In genomic region chr3:4587061-4587837, GRCh38 we compare ENCODE assay signal across 17 cellular contexts.
DNase-seq lines count a peak whose midpoint lies in the region; ATAC-seq, FAIRE-seq and TF ChIP-seq lines count a peak whose summit lies in the region.
"Had no signal": no experiment of that assay in that cellular context is flagged by ENCODE, and none has a peak within 500 bp of the region (broad histone marks: within the 10 kb centered on the region; RNA-seq: fewer than 3 reads in every experiment).

No MANE protein-coding gene starts in this region.

- TF ChIP-seq POLR2A in GM12878 (IDR thresholded peaks at IDR 0.05; ENCODE audit: low read depth, low read length): no peak

- SMC1A ChIA-PET in GM12878 (lab: Charles Lee; ENCODE audit: uncharacterized antibody, unreplicated experiment): interaction anchor here (0.6 to 2.2 kb wide), 13 partner anchors 9 to 237 kb away, joined by 3 to 9 read pairs (median 3); no protein-coding TSS in a partner anchor

- TF ChIP-seq CTCF in GM12878 (IDR thresholded peaks at IDR 0.05 in 2 of 3, conservative IDR thresholded peaks at IDR 0.05 in 1 of 3; ENCODE audit: control insufficient read depth in 2 of 3, extremely low read depth in 1 of 3, insufficient read depth in 1 of 3, low read depth in 3 of 3, low read length in 3 of 3) (no peak), parathyroid adenoma (IDR thresholded peaks at IDR 0.05) (no peak), foreskin fibroblast (IDR thresholded peaks at IDR 0.05; ENCODE audit: low read depth, low read length) (no peak)

- H4K20me1 ChIP-seq in GM23248 (ENCODE audit: insufficient read depth) (no peaks in the 10 kb centered on the region), GM12878 (ENCODE audit: control insufficient read depth, insufficient read depth) (no peaks in the 10 kb centered on the region; the same call in 1 of the 2 replicates)

- H3F3A ChIP-seq in GM23248 (ENCODE audit: insufficient read depth): peaks cover 14% of the 10 kb centered on the region; the same call in 1 of the 2 replicates

- no peak for TF ChIP-seq RAD21 in GM12878 (IDR thresholded peaks at IDR 0.05; ENCODE audit: insufficient read depth, low read depth, low read length)

- DNase-seq in activated CD4-positive, alpha-beta T cell treated with anti-CD3 and anti-CD28 coated beads, Interleukin-2, amount 50 U/mL, for 48 hours: peak; percentile 32 to 53
- no peak for DNase-seq in activated CD4-positive, alpha-beta T cell treated with anti-CD3 and anti-CD28 coated beads, Interleukin-2, amount 50 U/mL, for 4 hours
- DNase-seq in GM23248: peak; percentile 17
- no peak for DNase-seq in GM12878 (ENCODE audit: low read depth, low spot score)
- DNase-seq in foreskin fibroblast: no peak
- no peak for DNase-seq in NCI-H82 (lab: John Stamatoyannopoulos, UW)
- DNase-seq in cardiac septum (ENCODE audit: low spot score): no peak
- DNase-seq: aorta, COR-L47, kidney, NCI-H187, ovary, PC-3 had no signal

- H3K36me3 ChIP-seq in GM23248 (ENCODE audit: low read depth): no peaks in the 10 kb centered on the region
- H3K36me3 ChIP-seq in GM12878 (ENCODE audit: control insufficient read depth in 2 of 2, insufficient read depth in 2 of 2, low read length in 1 of 2): peaks cover 0 to 3% of the 10 kb centered on the region in 2 experiments; a peak in 2 of 4 replicates
- H3K36me3 ChIP-seq in parathyroid adenoma (ENCODE audit: control insufficient read depth, insufficient read depth, low read length): no peaks in the 10 kb centered on the region
- H3K36me3 ChIP-seq: ovary had no signal

- no peak for TF ChIP-seq EP300 in GM12878 (IDR thresholded peaks at IDR 0.05; ENCODE audit: borderline replicate concordance in 1 of 2, control insufficient read depth in 1 of 2, low read depth in 2 of 2, low read length in 2 of 2)

- H3K4me3 ChIP-seq in GM23248 (no peak overlapping the region), GM12878 (no peak overlapping the region), parathyroid adenoma (ENCODE audit: low read depth, low read length) (no peak overlapping the region), foreskin fibroblast (ENCODE audit: low read depth in 1 of 2, low read length in 2 of 2) (no peak overlapping the region)
- H3K4me3 ChIP-seq: coronary artery, ovary had no signal

- in situ Hi-C loops in GM23248 (cut with MboI) (no loop called here), GM12878 (cut with MboI) (no loop called here)

- no peak overlapping the region for H3K4me2 ChIP-seq in GM23248 (ENCODE audit: unreplicated experiment)
- no peak overlapping the region for H3K4me2 ChIP-seq in GM12878 (ENCODE audit: control insufficient read depth, insufficient read depth)
- peak overlapping the region; percentile 21 for H3K4me2 ChIP-seq in parathyroid adenoma (ENCODE audit: low read length)

- H3K9me2 ChIP-seq in GM23248 (ENCODE audit: insufficient read depth): no peaks in the 10 kb centered on the region

- BruUV-seq in GM12878 (replicated peaks; lab: Mats Ljungman, UMichigan): no TSS peak

- no peak overlapping the region for H3K27ac ChIP-seq in GM23248
- H3K27ac ChIP-seq in GM12878 (ENCODE audit: control insufficient read depth, insufficient read depth): no peak overlapping the region; the same call in 1 of the 2 replicates
- peak overlapping the region; percentile 59 for H3K27ac ChIP-seq in parathyroid adenoma
- H3K27ac ChIP-seq: epithelial cell of prostate, ovary had no signal

- no peak for FAIRE-seq in GM12878 (lab: Jason Lieb, UNC)
- FAIRE-seq: GM12892, kidney had no signal

- H3K9ac ChIP-seq in GM23248: no peak overlapping the region
- peak overlapping the region; percentile 6; the same call in 1 of the 2 replicates for H3K9ac ChIP-seq in GM12878 (ENCODE audit: control insufficient read depth, insufficient read depth, low read length)
- no peak overlapping the region for H3K9ac ChIP-seq in parathyroid adenoma

- H3K9me3 ChIP-seq in GM23248 (ENCODE audit: low read depth) (no peaks in the 10 kb centered on the region), GM12878 (replicated peaks; ENCODE audit: control insufficient read depth, insufficient read depth, low read length) (no peaks in the 10 kb centered on the region; the same call in 1 of the 3 replicates), parathyroid adenoma (ENCODE audit: control insufficient read depth, low read length) (no peaks in the 10 kb centered on the region)
- H3K9me3 ChIP-seq: ovary had no signal

- intact Hi-C loops in GM12878 (cut with micrococcal nuclease; ENCODE audit: unreplicated experiment): no loop called here
- intact Hi-C loops in cardiac septum (cut with DNase I): no loop called here

- H3K79me2 ChIP-seq in GM23248 (ENCODE audit: insufficient read depth): no peaks in the 10 kb centered on the region
- peaks cover 3% of the 10 kb centered on the region for H3K79me2 ChIP-seq in GM12878 (ENCODE audit: control insufficient read depth, insufficient read depth, low read length)
- peaks cover 18% of the 10 kb centered on the region for H3K79me2 ChIP-seq in parathyroid adenoma

- ATAC-seq in GM12878: peak; percentile 59

- WGBS in GM23248 (ENCODE audit: low coverage in 1 of 2, low lambda C conversion rate in 2 of 2, missing lambda C conversion rate in 2 of 2), 2 experiments: 65 to 68% methylated on average over 8 of the region's 8 CpGs
- WGBS in GM12878 (ENCODE audit: insufficient coverage, insufficient replicate concordance, low lambda C conversion rate, missing lambda C conversion rate): 44% methylated on average over 8 of the region's 8 CpGs

- RAD21 ChIA-PET in GM12878 (lab: Charles Lee; ENCODE audit: unreplicated experiment): interaction anchor here (1.1 to 2.7 kb wide), 4 partner anchors 47 to 237 kb away, joined by 3 to 15 read pairs (median 8); partner anchors contain the start of gene ITPR1

- H3K27me3 ChIP-seq in GM23248 (replicated peaks; ENCODE audit: insufficient read depth) (no peaks in the 10 kb centered on the region; the same call in 1 of the 2 replicates), GM12878 (replicated peaks in 1 of 2; ENCODE audit: control insufficient read depth in 2 of 2, insufficient read depth in 2 of 2, low read length in 1 of 2) (no peaks in the 10 kb centered on the region), parathyroid adenoma (ENCODE audit: control insufficient read depth, insufficient read depth, low read length) (no peaks in the 10 kb centered on the region)
- H3K27me3 ChIP-seq: ovary had no signal

- CTCF ChIA-PET in GM12878 (lab: Yijun Ruan, JAX): interaction anchor here (0.7 to 2.6 kb wide), 10 partner anchors 9 to 484 kb away, joined by 3 to 11 read pairs (median 4); no protein-coding TSS in a partner anchor

- no peak overlapping the region for H2AFZ ChIP-seq in GM23248
- no peak overlapping the region for H2AFZ ChIP-seq in GM12878 (ENCODE audit: control insufficient read depth, low read depth, low read length)
- H2AFZ ChIP-seq in parathyroid adenoma: no peak overlapping the region

- POLR2A ChIA-PET in GM12878 (lab: Charles Lee): interaction anchor here (0.6 to 1.5 kb wide), 3 partner anchors 94 to 1183 kb away, joined by 3 to 4 read pairs (median 3); partner anchors contain the start of gene ITPR1

- peaks cover 10% of the 10 kb centered on the region for H3K4me1 ChIP-seq in GM23248 (ENCODE audit: insufficient read depth)
- H3K4me1 ChIP-seq in GM12878 (ENCODE audit: control insufficient read depth, insufficient read depth, low read length): peaks cover 13% of the 10 kb centered on the region
- peaks cover 42% of the 10 kb centered on the region for H3K4me1 ChIP-seq in parathyroid adenoma

TF ChIP-seq in GM12878, 131 proteins besides CTCF, POLR2A, EP300 and RAD21:
- TF ChIP-seq BMI1 (IDR thresholded peaks at IDR 0.05; ENCODE audit: borderline replicate concordance) (no peak), ZNF622 (IDR thresholded peaks at IDR 0.05) (no peak), IKZF2 (IDR thresholded peaks at IDR 0.05) (peak; percentile 46 to 52; a peak in 3 of 4 replicates), RUNX3 (IDR thresholded peaks at IDR 0.05; ENCODE audit: low read length) (0 out of 2 replicates have a peak, but pooled peaks have one; percentile 9), IKZF1 (conservative IDR thresholded peaks at IDR 0.05) (peak; percentile 50), JUNB (IDR thresholded peaks at IDR 0.05) (peak; percentile 33; the same call in 1 of the 2 replicates), ZNF217 (IDR thresholded peaks at IDR 0.05) (no peak), DPF2 (IDR thresholded peaks at IDR 0.05) (no peak), EED (IDR thresholded peaks at IDR 0.05; ENCODE audit: low read depth) (peak; percentile 38; the same call in 1 of the 2 replicates)

Comparison
In these comparisons a context has a peak if more than half of its experiments do, and no peak if none do; other contexts are left out.
1. DNase-seq: peak in activated CD4-positive, alpha-beta T cell treated with anti-CD3 and anti-CD28 coated beads, Interleukin-2, amount 50 U/mL, for 48 hours (2 of 2) and GM23248 (single experiment); none in activated CD4-positive, alpha-beta T cell treated with anti-CD3 and anti-CD28 coated beads, Interleukin-2, amount 50 U/mL, for 4 hours (0 of 2), GM12878 (single experiment), foreskin fibroblast (0 of 2), NCI-H82 (single experiment) and cardiac septum (single experiment).